ENCODE assay signal across 8 cellular contexts in genomic region chr2:102520009-102520408, GRCh38. TPM values are rescaled to one million over a fixed set of nuclear protein-coding genes. Genes with fewer than 3 reads are reported as not detected.
DNase-seq lines count a peak whose midpoint lies in the region; ATAC-seq and TF ChIP-seq lines count a peak whose summit lies in the region.

No MANE protein-coding gene starts in this region.

- H3K9me3 ChIP-seq in HEK293 (ENCODE audit: control insufficient read depth, insufficient read depth, low read depth, low read length) (no peaks in the 10 kb centered on the region), ascending aorta (no peaks in the 10 kb centered on the region), lower lobe of right lung (no peaks in the 10 kb centered on the region)

- no peaks in the 10 kb centered on the region for H3K27me3 ChIP-seq in ascending aorta
- no peaks in the 10 kb centered on the region for H3K27me3 ChIP-seq in lower lobe of right lung (ENCODE audit: low read depth)

- CTCF ChIA-PET in HEK293 (lab: Yijun Ruan, JAX), result interaction anchor here (0.6 to 2.5 kb wide), 3 partner anchors 29 to 183 kb away, joined by 3 to 10 read pairs (median 4); no protein-coding TSS in a partner anchor

- intact Hi-C loops in ascending aorta (cut with DNase I), result no loop called here
- intact Hi-C loops in lower lobe of right lung (cut with DNase I), result no loop called here
- intact Hi-C loops in posterior vena cava (cut with DNase I), result no loop called here

- 0 out of 2 replicates have a peak, but pooled peaks have one; percentile 24 for TF ChIP-seq CTCF in HEK293 (tag by site-specific recombination; IDR thresholded peaks at IDR 0.05)
- peak in 2 of 3 experiments; percentile 18 to 40 for TF ChIP-seq CTCF in ascending aorta (IDR thresholded peaks at IDR 0.05)
- TF ChIP-seq CTCF in lower lobe of right lung (IDR thresholded peaks at IDR 0.05), result peak; percentile 51

- H3K4me1 ChIP-seq in HEK293 (ENCODE audit: control insufficient read depth, insufficient read depth, low read length), result no peaks in the 10 kb centered on the region
- H3K4me1 ChIP-seq in ascending aorta, result no peaks in the 10 kb centered on the region
- no peaks in the 10 kb centered on the region for H3K4me1 ChIP-seq in lower lobe of right lung

- POLR2A ChIA-PET in HEK293 (lab: Yijun Ruan, JAX), result no interaction called here

- DNase-seq in activated T-cell treated with anti-CD3 and anti-CD28 coated beads for 48 hours (ENCODE audit: low read depth), result peak; percentile 4
- DNase-seq in activated T-cell treated with anti-CD3 and anti-CD28 coated beads, Interleukin-2, amount 50 U/mL, for 1 hour, result no peak
- DNase-seq in NCI-H146 (lab: John Stamatoyannopoulos, UW), result peak; percentile 4
- DNase-seq in ascending aorta (ENCODE audit: low spot score in 2 of 2), result no peak
- no peak for DNase-seq in lower lobe of right lung
- DNase-seq in posterior vena cava (ENCODE audit: low spot score), result no peak

- H3K4me3 ChIP-seq in HEK293 (ENCODE audit: low read depth, low read length), result no peak overlapping the region
- H3K4me3 ChIP-seq in ascending aorta, result no peak overlapping the region
- no peak overlapping the region for H3K4me3 ChIP-seq in lower lobe of right lung

- no peaks in the 10 kb centered on the region for H3K36me3 ChIP-seq in HEK293 (ENCODE audit: control insufficient read depth in 2 of 2, insufficient read depth in 1 of 2, low read length in 2 of 2)
- no peaks in the 10 kb centered on the region for H3K36me3 ChIP-seq in ascending aorta
- no peaks in the 10 kb centered on the region for H3K36me3 ChIP-seq in lower lobe of right lung

- ATAC-seq in lower lobe of right lung (peak; percentile 71 to 83), GM21423 (IDR thresholded peaks at IDR 0.05; ENCODE audit: unreplicated experiment) (no peak)

- H3K27ac ChIP-seq in HEK293 (ENCODE audit: extremely low read depth, low read depth, low read length), result no peak overlapping the region
- no peak overlapping the region for H3K27ac ChIP-seq in ascending aorta
- no peak overlapping the region for H3K27ac ChIP-seq in lower lobe of right lung

TF ChIP-seq in HEK293, 187 proteins besides CTCF, POLR2A, EP300 and RAD21:
- TF ChIP-seq ZNF248 (tag by site-specific recombination; IDR thresholded peaks at IDR 0.05) (no peak), ZNF654 (tag by site-specific recombination; IDR thresholded peaks at IDR 0.05; ENCODE audit: low read depth) (peak; percentile 46)
- TF ChIP-seq, protein P1, sequence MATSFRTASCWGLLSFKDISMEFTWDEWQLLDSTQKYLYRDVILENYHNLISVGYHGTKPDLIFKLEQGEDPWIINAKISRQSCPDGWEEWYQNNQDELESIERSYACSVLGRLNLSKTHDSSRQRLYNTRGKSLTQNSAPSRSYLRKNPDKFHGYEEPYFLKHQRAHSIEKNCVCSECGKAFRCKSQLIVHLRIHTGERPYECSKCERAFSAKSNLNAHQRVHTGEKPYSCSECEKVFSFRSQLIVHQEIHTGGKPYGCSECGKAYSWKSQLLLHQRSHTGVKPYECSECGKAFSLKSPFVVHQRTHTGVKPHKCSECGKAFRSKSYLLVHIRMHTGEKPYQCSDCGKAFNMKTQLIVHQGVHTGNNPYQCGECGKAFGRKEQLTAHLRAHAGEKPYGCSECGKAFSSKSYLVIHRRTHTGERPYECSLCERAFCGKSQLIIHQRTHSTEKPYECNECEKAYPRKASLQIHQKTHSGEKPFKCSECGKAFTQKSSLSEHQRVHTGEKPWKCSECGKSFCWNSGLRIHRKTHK (tag by site-specific recombination; IDR thresholded peaks at IDR 0.05), result no peak

RNA-seq across cellular contexts. Expression of gene SLC9A4, which starts 47.0 kb away (rescaled TPM):
- total RNA-seq in ascending aorta (not detected), lower lobe of right lung (not detected), posterior vena cava (under 1 TPM in 1 of 2 donors, not detected in 1; 0.14 TPM)

Comparison
In these comparisons a context has a peak if more than half of its experiments do, and no peak if none do; other contexts are left out.
1. DNase-seq: peak in activated T-cell treated with anti-CD3 and anti-CD28 coated beads for 48 hours (single experiment) and NCI-H146 (single experiment); none in activated T-cell treated with anti-CD3 and anti-CD28 coated beads, Interleukin-2, amount 50 U/mL, for 1 hour (single experiment), ascending aorta (0 of 2), lower lobe of right lung (single experiment) and posterior vena cava (single experiment).
2. Peak in every context shown above with its lines, with median percentiles within 50 percentile points of each other: CTCF ChIP-seq.